14 cellular contexts compared by ENCODE assay signal in the genomic region with DNA sequence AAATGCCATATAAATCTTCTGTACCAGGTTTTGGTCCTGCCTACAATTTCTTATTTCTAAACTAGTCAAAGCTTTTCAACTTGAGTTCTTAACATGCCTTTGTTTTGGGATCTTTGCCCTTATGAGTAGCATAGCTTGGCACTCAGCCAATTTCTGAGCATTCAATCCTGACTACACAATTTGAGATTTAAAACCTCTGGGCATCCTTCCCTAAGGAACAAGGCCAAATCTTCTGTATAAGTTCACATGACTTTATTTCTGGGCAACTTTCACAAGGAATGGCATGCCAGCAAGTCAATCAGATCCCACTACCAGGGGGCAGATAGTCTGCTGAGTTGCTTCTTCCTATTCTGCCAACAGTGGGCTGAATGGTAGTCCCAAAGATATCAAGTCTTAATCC.
DNase-seq lines count a peak whose midpoint lies in the region; ATAC-seq and TF ChIP-seq lines count a peak whose summit lies in the region.
"Had no signal": no experiment of that assay in that cellular context is flagged by ENCODE, and none has a peak within 500 bp of the region (broad histone marks: within the 10 kb centered on the region; RNA-seq: fewer than 3 reads in every experiment).

No MANE protein-coding gene starts in this region.

- H3K23ac ChIP-seq in mesenchymal stem cell (ENCODE audit: low read length in 2 of 2), result no peak overlapping the region

- intact Hi-C loops in mammary epithelial cell (cut with micrococcal nuclease), result loop anchor here (10.0 kb wide), 1 partner anchor 1630 kb away; the partner anchor contains the start of gene UTP3

- H2BK5ac ChIP-seq in mesenchymal stem cell (ENCODE audit: low read depth, low read length, poor library complexity, severe bottlenecking), result no peak overlapping the region

- H3K9me3 Mint-ChIP-seq in mesothelial cell of epicardium, result no peaks in the 10 kb centered on the region

- H2AFZ ChIP-seq in mammary epithelial cell (ENCODE audit: low read depth, low read length) (no peak overlapping the region), mesenchymal stem cell (ENCODE audit: low read depth, low read length) (no peak overlapping the region)

- no peak overlapping the region for H3K27ac ChIP-seq in mammary epithelial cell (ENCODE audit: insufficient read depth, low read depth, low read length)
- H3K27ac ChIP-seq in mesenchymal stem cell (ENCODE audit: low read length, poor library complexity, severe bottlenecking), result peak overlapping the region; percentile 11
- H3K27ac ChIP-seq: ascending aorta had no signal

- no peaks in the 10 kb centered on the region for H3K27me3 ChIP-seq in mammary epithelial cell (ENCODE audit: insufficient read depth, low read length)
- H3K27me3 ChIP-seq in mesenchymal stem cell (ENCODE audit: control insufficient read depth in 1 of 2, insufficient read depth in 1 of 2, low read length in 2 of 2), result no peaks in the 10 kb centered on the region
- H3K27me3 ChIP-seq: ascending aorta had no signal

- CTCF ChIA-PET in mammary epithelial cell (lab: Charles Lee; ENCODE audit: low non-redundant PET), result no interaction called here

- dilution Hi-C loops in mammary epithelial cell (cut with HindIII; ENCODE audit: low sequenced_read_pairs), result no loop called here

- H3K14ac ChIP-seq in mesenchymal stem cell (ENCODE audit: low read length in 2 of 2), result no peak overlapping the region

- H3K36me3 ChIP-seq in mammary epithelial cell (ENCODE audit: insufficient read depth, low read length) (no peaks in the 10 kb centered on the region), mesenchymal stem cell (ENCODE audit: control insufficient read depth in 1 of 2, insufficient read depth in 2 of 2, low read depth in 1 of 2, low read length in 2 of 2) (no peaks in the 10 kb centered on the region)
- H3K36me3 ChIP-seq: ascending aorta had no signal

- H3K4me3 Mint-ChIP-seq in mesothelial cell of epicardium, result no peak overlapping the region

- H3K4me1 ChIP-seq in mammary epithelial cell (ENCODE audit: insufficient read depth, low read length) (peaks cover 55% of the 10 kb centered on the region), mesenchymal stem cell (ENCODE audit: control insufficient read depth, insufficient read depth, low read depth, low read length) (peaks cover 6% of the 10 kb centered on the region)

- no peak overlapping the region for H4K8ac ChIP-seq in mesenchymal stem cell (ENCODE audit: low read length)

- H3K79me2 ChIP-seq in mammary epithelial cell (ENCODE audit: insufficient read depth, low read length), result no peaks in the 10 kb centered on the region

- H3K4ac ChIP-seq in mesenchymal stem cell (ENCODE audit: low read depth in 1 of 2, low read length in 2 of 2), result no peak overlapping the region

- DNase-seq in COR-L47 (lab: John Stamatoyannopoulos, UW) (peak; percentile 49), M059J (ENCODE audit: low read depth) (peak; percentile 58), mammary epithelial cell (peak; percentile 66), mesenchymal stem cell (peak; percentile 16), mesothelial cell of epicardium (ENCODE audit: low spot score in 2 of 2, unreplicated experiment in 2 of 2) (no peak), HPDE6-E6E7 (ENCODE audit: extremely low spot score) (no peak)
- DNase-seq: DMS79; glutamatergic neuron; NCI-H1930; stimulated activated CD4-positive, alpha-beta T cell treated with anti-CD3 and anti-CD28 coated beads, Interleukin-15, amount 100 ng/mL, for 24 hours; stimulated activated naive CD8-positive, alpha-beta T cell treated with anti-CD3 and anti-CD28 coated beads, Interleukin-15, Interleukin-2, amounts not matched to agents 100 U/mL and 50 U/mL, for 24 hours had no signal

- no peaks in the 10 kb centered on the region for H3K79me1 ChIP-seq in mesenchymal stem cell (replicated peaks; ENCODE audit: low read length, poor library complexity, severe bottlenecking)

- H3K36me3 Mint-ChIP-seq in mesothelial cell of epicardium, result no peaks in the 10 kb centered on the region

- no peak overlapping the region for H3K18ac ChIP-seq in mesenchymal stem cell (ENCODE audit: low read depth in 1 of 2, low read length in 2 of 2)

- BruUV-seq in mammary epithelial cell (replicated peaks; lab: Mats Ljungman, UMichigan), result no TSS peak

- ATAC-seq in GM21360 (IDR thresholded peaks at IDR 0.05; ENCODE audit: unreplicated experiment) (no peak), GM21786 (IDR thresholded peaks at IDR 0.05; ENCODE audit: unreplicated experiment) (no peak)
- ATAC-seq: stimulated activated naive CD8-positive, alpha-beta T cell treated with anti-CD3 and anti-CD28 coated beads, Interleukin-15, Interleukin-2, amounts not matched to agents 100 U/mL and 50 U/mL, for 24 hours had no signal

- no peak overlapping the region for H2AK5ac ChIP-seq in mesenchymal stem cell (ENCODE audit: low read length, severe bottlenecking)

- in situ Hi-C loops in mammary epithelial cell (cut with MboI; ENCODE audit: low sequenced_read_pairs in 2 of 2), result loop anchor here (10.0 to 25.0 kb wide), 2 partner anchors 170 to 697 kb away; no protein-coding TSS in a partner anchor

- peaks cover 22% of the 10 kb centered on the region for H3K4me1 Mint-ChIP-seq in mesothelial cell of epicardium

- no peak overlapping the region for H3K4me2 ChIP-seq in mammary epithelial cell (ENCODE audit: insufficient read depth, low read depth, low read length)
- H3K4me2 ChIP-seq in mesenchymal stem cell (ENCODE audit: low read length, poor library complexity, severe bottlenecking), result no peak overlapping the region

- no peak overlapping the region for H3K9ac ChIP-seq in mammary epithelial cell (ENCODE audit: insufficient read depth, low read length)
- H3K9ac ChIP-seq in mesenchymal stem cell (ENCODE audit: low read length), result no peak overlapping the region

- H3K4me3 ChIP-seq in mammary epithelial cell (replicated peaks in 1 of 3; ENCODE audit: insufficient read depth in 1 of 3, low read depth in 2 of 3, low read length in 3 of 3), result no peak overlapping the region
- H3K4me3 ChIP-seq in mesenchymal stem cell (ENCODE audit: insufficient read depth in 1 of 2, low read depth in 1 of 2, low read length in 2 of 2), result no peak overlapping the region
- H3K4me3 ChIP-seq: ascending aorta had no signal

- H4K91ac ChIP-seq in mesenchymal stem cell (ENCODE audit: low read length), result no peak overlapping the region

- H2BK12ac ChIP-seq in mesenchymal stem cell (ENCODE audit: low read length in 2 of 2), result no peak overlapping the region

- no peak overlapping the region for H3K27ac Mint-ChIP-seq in mesothelial cell of epicardium

- no peaks in the 10 kb centered on the region for H3K27me3 Mint-ChIP-seq in mesothelial cell of epicardium (ENCODE audit: low read depth)

- no peak for TF ChIP-seq CTCF in mammary epithelial cell (conservative IDR thresholded peaks at IDR 0.05 in 1 of 2, IDR thresholded peaks at IDR 0.05 in 1 of 2; ENCODE audit: extremely low read depth in 1 of 2, insufficient read depth in 1 of 2, low read depth in 1 of 2, low read length in 2 of 2)
- TF ChIP-seq CTCF in mesothelial cell of epicardium (IDR thresholded peaks at IDR 0.05; ENCODE audit: unreplicated experiment), result no peak

- no peaks in the 10 kb centered on the region for H3K9me3 ChIP-seq in mammary epithelial cell (replicated peaks; ENCODE audit: insufficient read depth, low read length)
- no peaks in the 10 kb centered on the region for H3K9me3 ChIP-seq in mesenchymal stem cell (ENCODE audit: control insufficient read depth, low read length)
- H3K9me3 ChIP-seq: ascending aorta had no signal

- H2BK120ac ChIP-seq in mesenchymal stem cell (ENCODE audit: low read depth, low read length), result no peak overlapping the region

- no peak overlapping the region for H2BK15ac ChIP-seq in mesenchymal stem cell (ENCODE audit: low read depth, poor library complexity, severe bottlenecking)

- H4K20me1 ChIP-seq in mammary epithelial cell (ENCODE audit: insufficient read depth, low read length), result no peaks in the 10 kb centered on the region

Comparison
In these comparisons a context has a peak if more than half of its experiments do, and no peak if none do; other contexts are left out.
1. DNase-seq: peak in COR-L47 (single experiment), M059J (single experiment), mammary epithelial cell (single experiment) and mesenchymal stem cell (single experiment); none in mesothelial cell of epicardium (0 of 2) and HPDE6-E6E7 (single experiment).